ENCODE assay signal across 7 cellular contexts in the genomic region with DNA sequence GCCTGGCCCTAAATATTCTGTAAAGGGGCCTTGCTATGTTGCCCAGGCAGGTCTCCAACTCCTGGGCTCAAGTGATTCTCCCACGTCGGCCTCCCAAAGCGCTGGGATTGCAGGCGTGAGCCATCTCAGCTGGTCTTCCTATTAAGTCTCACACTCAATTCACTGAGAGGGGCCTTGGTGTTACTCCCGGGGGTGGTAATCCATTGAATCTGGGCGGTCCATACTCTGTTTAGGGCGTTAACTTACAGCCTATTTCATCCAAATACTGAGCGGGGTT. TPM values are rescaled to one million over a fixed set of nuclear protein-coding genes. Genes with fewer than 3 reads are reported as not detected.
A peak's percentile ranks its signal among the peaks of the same experiment; 100 is the strongest.
DNase-seq lines count a peak whose midpoint lies in the region; ATAC-seq and TF ChIP-seq lines count a peak whose summit lies in the region.

No MANE protein-coding gene starts in this region.

- TF ChIP-seq RAD21 in IMR-90 (IDR thresholded peaks at IDR 0.05; ENCODE audit: low read length) = no peak

- intact Hi-C loops in IMR-90 (cut with micrococcal nuclease) = no loop called here

- no peak for TF ChIP-seq CTCF in IMR-90 (conservative IDR thresholded peaks at IDR 0.05; ENCODE audit: low read depth, low read length)

- peak overlapping the region; percentile 97 for H3K9ac ChIP-seq in IMR-90 (ENCODE audit: low read depth, low read length)
- H3K9ac ChIP-seq in iPS-15b (ENCODE audit: low read depth, low read length) = peak overlapping the region; percentile 96

- peak overlapping the region; percentile 96 for H2BK5ac ChIP-seq in IMR-90 (ENCODE audit: low read depth, low read length, poor library complexity, severe bottlenecking)

- dilution Hi-C loops in IMR-90 (cut with HindIII; ENCODE audit: low sequenced_read_pairs, unreplicated experiment) = no loop called here

- WGBS in IMR-90 (ENCODE audit: extremely low coverage in 2 of 2, insufficient read length in 1 of 2), 2 experiments = no CpG with 5 or more reads among the region's 8 CpGs

- POLR2A ChIA-PET in IMR-90 (lab: Charles Lee; ENCODE audit: unreplicated experiment) = no interaction called here

- ATAC-seq in IMR-90 (ENCODE audit: low read depth) (peak; percentile 1; the same call in 1 of the 2 replicates), HG02870 (IDR thresholded peaks at IDR 0.05; ENCODE audit: unreplicated experiment) (no peak)
- ATAC-seq in activated naive CD4-positive, alpha-beta T cell treated with anti-CD3 and anti-CD28 coated beads, Interleukin-2, amount 50 U/mL, for 72 hours = no peak
- ATAC-seq in stimulated activated naive B cell treated with anti-CD40 and anti-IgM and Interleukin-4, amounts not matched to agents 10 μg/mL and 1 μg/mL and 100 μg/mL, for 72 hours (replicated peaks) = peak in 1 of 2 donors; percentile 1

- H3K14ac ChIP-seq in IMR-90 (replicated peaks; ENCODE audit: low read depth, low read length) = peak overlapping the region; percentile 97

- peak overlapping the region; percentile 95 for H2AK9ac ChIP-seq in IMR-90 (replicated peaks; ENCODE audit: low read depth, low read length, poor library complexity)

- peak overlapping the region; percentile 92 for H3K23ac ChIP-seq in IMR-90 (ENCODE audit: low read depth, low read length)

- peak overlapping the region; percentile 97 to 99 for H4K8ac ChIP-seq in IMR-90 (ENCODE audit: low read depth in 2 of 2, low read length in 2 of 2)

- peak overlapping the region; percentile 99 for H3K27ac ChIP-seq in IMR-90 (ENCODE audit: insufficient read depth, low read length)

- H3K36me3 Mint-ChIP-seq in activated naive CD4-positive, alpha-beta T cell treated with anti-CD3 and anti-CD28 coated beads, Interleukin-2, amount 50 U/mL, for 72 hours = peaks cover 49 to 50% of the 10 kb centered on the region in 2 donors
- H3K36me3 Mint-ChIP-seq in stimulated activated naive B cell treated with anti-CD40 and anti-IgM and Interleukin-4, amounts not matched to agents 10 μg/mL and 1 μg/mL and 100 μg/mL, for 72 hours = peaks cover 44 to 70% of the 10 kb centered on the region in 2 donors

- H3K18ac ChIP-seq in IMR-90 (ENCODE audit: low read depth, low read length) = no peak overlapping the region; the same call in 1 of the 2 replicates

- H3K4me3 ChIP-seq in IMR-90 (ENCODE audit: insufficient read depth, low read depth, low read length) = peak overlapping the region; percentile 65
- peak overlapping the region; percentile 97 for H3K4me3 ChIP-seq in iPS-15b (ENCODE audit: low read depth, low read length)

- H3K36me3 ChIP-seq in IMR-90 (ENCODE audit: control insufficient read depth, insufficient read depth, low read length) = peaks cover 48% of the 10 kb centered on the region
- H3K36me3 ChIP-seq in iPS-15b (ENCODE audit: control insufficient read depth, insufficient read depth, low read length) = peaks cover 38% of the 10 kb centered on the region

- DNase-seq in IMR-90 (no peak), NCI-H2227 (lab: John Stamatoyannopoulos, UW; ENCODE audit: unreplicated experiment) (no peak), cerebellar nuclear complex (lab: John Stamatoyannopoulos, UW) (no peak)
- DNase-seq in activated naive CD4-positive, alpha-beta T cell treated with anti-CD3 and anti-CD28 coated beads, Interleukin-2, amount 50 U/mL, for 72 hours (ENCODE audit: low spot score in 2 of 2) = no peak
- DNase-seq in stimulated activated naive B cell treated with anti-CD40 and anti-IgM and Interleukin-4, amounts not matched to agents 10 μg/mL and 1 μg/mL and 100 μg/mL, for 72 hours = no peak

- H3K27me3 Mint-ChIP-seq in stimulated activated naive B cell treated with anti-CD40 and anti-IgM and Interleukin-4, amounts not matched to agents 10 μg/mL and 1 μg/mL and 100 μg/mL, for 72 hours = no peaks in the 10 kb centered on the region

- peak overlapping the region; percentile 89 to 98 for H3K4me3 Mint-ChIP-seq in stimulated activated naive B cell treated with anti-CD40 and anti-IgM and Interleukin-4, amounts not matched to agents 10 μg/mL and 1 μg/mL and 100 μg/mL, for 72 hours

- H2AK5ac ChIP-seq in IMR-90 (ENCODE audit: low read depth, low read length) = peak overlapping the region; percentile 99

- H3K4me1 ChIP-seq in IMR-90 (ENCODE audit: control insufficient read depth, insufficient read depth, low read length) (peaks cover 9% of the 10 kb centered on the region), iPS-15b (ENCODE audit: control insufficient read depth, insufficient read depth, low read length) (peaks cover 3% of the 10 kb centered on the region)

- no peak for TF ChIP-seq POLR2A in IMR-90 (IDR thresholded peaks at IDR 0.05; ENCODE audit: low read depth, low read length)

- H3K4me1 Mint-ChIP-seq in stimulated activated naive B cell treated with anti-CD40 and anti-IgM and Interleukin-4, amounts not matched to agents 10 μg/mL and 1 μg/mL and 100 μg/mL, for 72 hours = peaks cover 33 to 44% of the 10 kb centered on the region in 2 donors

- H3K27ac Mint-ChIP-seq in activated naive CD4-positive, alpha-beta T cell treated with anti-CD3 and anti-CD28 coated beads, Interleukin-2, amount 50 U/mL, for 72 hours = peak overlapping the region; percentile 97 to 99
- peak overlapping the region; percentile 99 for H3K27ac Mint-ChIP-seq in stimulated activated naive B cell treated with anti-CD40 and anti-IgM and Interleukin-4, amounts not matched to agents 10 μg/mL and 1 μg/mL and 100 μg/mL, for 72 hours

- H3K9me3 Mint-ChIP-seq in activated naive CD4-positive, alpha-beta T cell treated with anti-CD3 and anti-CD28 coated beads, Interleukin-2, amount 50 U/mL, for 72 hours = no peaks in the 10 kb centered on the region
- H3K9me3 Mint-ChIP-seq in stimulated activated naive B cell treated with anti-CD40 and anti-IgM and Interleukin-4, amounts not matched to agents 10 μg/mL and 1 μg/mL and 100 μg/mL, for 72 hours = no peaks in the 10 kb centered on the region

- peak overlapping the region; percentile 98 for H2AFZ ChIP-seq in IMR-90 (replicated peaks; ENCODE audit: low read length, poor library complexity)

- H2BK120ac ChIP-seq in IMR-90 (ENCODE audit: low read depth, low read length) = peak overlapping the region; percentile 45; the same call in 1 of the 2 replicates

- H3K9me3 ChIP-seq in IMR-90 (ENCODE audit: control insufficient read depth, insufficient read depth, low read length) (no peaks in the 10 kb centered on the region), iPS-15b (ENCODE audit: control insufficient read depth, insufficient read depth, low read length) (no peaks in the 10 kb centered on the region)

- no peak overlapping the region for H2BK20ac ChIP-seq in IMR-90 (ENCODE audit: low read depth, low read length)

- peak overlapping the region; percentile 93 for H3K4ac ChIP-seq in IMR-90 (ENCODE audit: low read depth, low read length)

- peak overlapping the region; percentile 91 for H4K91ac ChIP-seq in IMR-90 (ENCODE audit: insufficient read depth, low read depth, low read length)

- in situ Hi-C loops in IMR-90 (cut with MboI; ENCODE audit: low sequenced_read_pairs) = loop anchor here (25.0 kb wide), 2 partner anchors 287 to 412 kb away; a partner anchor contains a TSS

- H3K4me2 ChIP-seq in IMR-90 (ENCODE audit: low read depth, low read length) = peak overlapping the region; percentile 87

- H4K20me1 ChIP-seq in IMR-90 (ENCODE audit: insufficient read depth, low read length) = peaks cover 34% of the 10 kb centered on the region

- CTCF ChIA-PET in IMR-90 (lab: Yijun Ruan, JAX) = no interaction called here

- H3K27me3 ChIP-seq in IMR-90 (ENCODE audit: control insufficient read depth, insufficient read depth, low read length) (no peaks in the 10 kb centered on the region), iPS-15b (ENCODE audit: control insufficient read depth, insufficient read depth, low read length) (no peaks in the 10 kb centered on the region)

- no TSS peak for BruUV-seq in IMR-90 (replicated peaks; lab: Mats Ljungman, UMichigan)

- no peak overlapping the region for H2BK15ac ChIP-seq in IMR-90 (ENCODE audit: low read depth, low read length)

- peaks cover 5% of the 10 kb centered on the region; the same call in 1 of the 2 replicates for H3K9me1 ChIP-seq in IMR-90 (ENCODE audit: insufficient read depth, low read length)

- H3K56ac ChIP-seq in IMR-90 (ENCODE audit: extremely low read depth, insufficient read depth, low read length) = peak overlapping the region; percentile 72; the same call in 1 of the 2 replicates

- peaks cover 11 to 44% of the 10 kb centered on the region in 2 experiments for H3K79me1 ChIP-seq in IMR-90 (ENCODE audit: low read depth in 1 of 2, low read length in 2 of 2)

- H4K5ac ChIP-seq in IMR-90 (ENCODE audit: low read depth, low read length) = peak overlapping the region; percentile 97

RNA-seq across cellular contexts. Expression of a gene that starts 0.7 kb away (rescaled TPM):
- total RNA-seq in IMR-90 (2012; rRNA removed) = 41.4 and 45.3 TPM in 2 replicates
- 89.5 and 93.5 TPM in 2 replicates for polyA plus RNA-seq in IMR-90 (2012; rRNA removed)
- 44.1 and 48.9 TPM in 2 replicates for polyA plus RNA-seq in IMR-90 (2012; cell fraction: cytosol; rRNA removed)
- polyA plus RNA-seq in IMR-90 (2012; cell fraction: nucleus; rRNA removed; ENCODE audit: low replicate concordance) = 362 and 444 TPM in 2 replicates
- 100 to 1,000 TPM; 205 to 242 TPM for total RNA-seq in activated naive CD4-positive, alpha-beta T cell treated with anti-CD3 and anti-CD28 coated beads, Interleukin-2, amount 50 U/mL, for 72 hours

RNA-seq across cellular contexts. Expression of a gene that starts 7.1 kb away (rescaled TPM):
- 36.4 and 39.2 TPM in 2 replicates for total RNA-seq in IMR-90 (2012; rRNA removed)
- polyA plus RNA-seq in IMR-90 (2012; rRNA removed) = 72.3 and 89.0 TPM in 2 replicates
- polyA plus RNA-seq in IMR-90 (2012; cell fraction: cytosol; rRNA removed) = 76.7 and 146 TPM in 2 replicates
- 158 and 235 TPM in 2 replicates for polyA plus RNA-seq in IMR-90 (2012; cell fraction: nucleus; rRNA removed; ENCODE audit: low replicate concordance)
- 10 to 100 TPM; 34.4 to 39.2 TPM for total RNA-seq in activated naive CD4-positive, alpha-beta T cell treated with anti-CD3 and anti-CD28 coated beads, Interleukin-2, amount 50 U/mL, for 72 hours

RNA-seq across cellular contexts. Expression of a gene that starts 15.3 kb away (rescaled TPM):
- total RNA-seq in IMR-90 (2012; rRNA removed) = 0.28 and 0.36 TPM in 2 replicates
- polyA plus RNA-seq in IMR-90 (2012; rRNA removed) = 1.0 TPM in 2 replicates
- polyA plus RNA-seq in IMR-90 (2012; cell fraction: cytosol; rRNA removed) = 2.0 and 2.5 TPM in 2 replicates
- 0.70 and 3.1 TPM in 2 replicates for polyA plus RNA-seq in IMR-90 (2012; cell fraction: nucleus; rRNA removed; ENCODE audit: low replicate concordance)
- total RNA-seq in activated naive CD4-positive, alpha-beta T cell treated with anti-CD3 and anti-CD28 coated beads, Interleukin-2, amount 50 U/mL, for 72 hours = 1 to 10 TPM in 1 of 2 donors, under 1 TPM in 1; 0.77 to 2.4 TPM

RNA-seq across cellular contexts. Expression of a gene that starts 21.4 kb away (rescaled TPM):
- total RNA-seq in IMR-90 (2012; rRNA removed) = not detected in 2 replicates
- 0.41 and 0.65 TPM in 2 replicates for polyA plus RNA-seq in IMR-90 (2012; rRNA removed)
- polyA plus RNA-seq in IMR-90 (2012; cell fraction: cytosol; rRNA removed) = 0.25 and 0.48 TPM in 2 replicates
- polyA plus RNA-seq in IMR-90 (2012; cell fraction: nucleus; rRNA removed; ENCODE audit: low replicate concordance) = 1.6 and 4.6 TPM in 2 replicates
- total RNA-seq in activated naive CD4-positive, alpha-beta T cell treated with anti-CD3 and anti-CD28 coated beads, Interleukin-2, amount 50 U/mL, for 72 hours = under 1 TPM in 1 of 2 donors, not detected in 1; 0.12 TPM

RNA-seq across cellular contexts. Expression of a gene that starts 21.7 kb away (rescaled TPM):
- 3.3 and 4.5 TPM in 2 replicates for total RNA-seq in IMR-90 (2012; rRNA removed)
- polyA plus RNA-seq in IMR-90 (2012; rRNA removed) = 16.2 and 17.7 TPM in 2 replicates
- 11.9 and 20.8 TPM in 2 replicates for polyA plus RNA-seq in IMR-90 (2012; cell fraction: cytosol; rRNA removed)
- polyA plus RNA-seq in IMR-90 (2012; cell fraction: nucleus; rRNA removed; ENCODE audit: low replicate concordance) = 49.4 and 99.1 TPM in 2 replicates
- 10 to 100 TPM; 16.7 to 27.7 TPM for total RNA-seq in activated naive CD4-positive, alpha-beta T cell treated with anti-CD3 and anti-CD28 coated beads, Interleukin-2, amount 50 U/mL, for 72 hours
